ENCODE assay signal across 10 cellular contexts in genomic region chr9:114988962-114989599, GRCh38. TPM values are rescaled to one million over a fixed set of nuclear protein-coding genes. Genes with fewer than 3 reads are reported as not detected.
DNase-seq lines count a peak whose midpoint lies in the region; ATAC-seq and TF ChIP-seq lines count a peak whose summit lies in the region.
"Had no signal": no experiment of that assay in that cellular context is flagged by ENCODE, and none has a peak within 500 bp of the region (broad histone marks: within the 10 kb centered on the region; RNA-seq: fewer than 3 reads in every experiment).

No MANE protein-coding gene starts in this region.

- intact Hi-C loops in sciatic nerve (cut with DNase I) = no loop called here

- no peak overlapping the region for H3K4me3 Mint-ChIP-seq in chondrocyte (ENCODE audit: unreplicated experiment)

- ATAC-seq in GM18502 (IDR thresholded peaks at IDR 0.05; ENCODE audit: poor library complexity, unreplicated experiment) = peak; percentile 68
- peak; percentile 66 for ATAC-seq in HG02610 (IDR thresholded peaks at IDR 0.05; ENCODE audit: unreplicated experiment)
- no peak for ATAC-seq in sciatic nerve

- no peak overlapping the region for H3K27ac Mint-ChIP-seq in chondrocyte (ENCODE audit: unreplicated experiment)

- no peaks in the 10 kb centered on the region for H3K36me3 Mint-ChIP-seq in chondrocyte (ENCODE audit: low read depth)

- H3K9me3 ChIP-seq in MG63 = no peaks in the 10 kb centered on the region

- H3K27me3 Mint-ChIP-seq in chondrocyte (ENCODE audit: low read depth) = peaks cover 66% of the 10 kb centered on the region

- H3K4me1 Mint-ChIP-seq in chondrocyte (ENCODE audit: low read depth) = no peaks in the 10 kb centered on the region

- DNase-seq in RPMI7951 (ENCODE audit: low read depth) (peak; percentile 72), iris pigment epithelial cell (ENCODE audit: low read depth) (peak; percentile 10), sciatic nerve (ENCODE audit: low spot score) (no peak), MG63 (no peak), chondrocyte (ENCODE audit: low spot score) (no peak), iPS-NIHi11 (ENCODE audit: low spot score) (no peak)

- no peak overlapping the region for H3K4me3 ChIP-seq in MG63
- H3K4me3 ChIP-seq: lung had no signal

- no peaks in the 10 kb centered on the region for H3K9me3 Mint-ChIP-seq in chondrocyte (ENCODE audit: low read depth)

- H3K36me3 ChIP-seq in MG63 = no peaks in the 10 kb centered on the region

- TF ChIP-seq CTCF in chondrocyte (IDR thresholded peaks at IDR 0.05) = no peak

- H3K27me3 ChIP-seq in MG63 = no peaks in the 10 kb centered on the region

RNA-seq across cellular contexts. Expression of gene TNFSF8, which starts 58.7 kb away (rescaled TPM):
- total RNA-seq in RPMI7951 (2014; rRNA removed; shearing (Covaris generic)) = not detected in 2 replicates
- total RNA-seq in sciatic nerve (3.1 TPM), chondrocyte (not detected in 3 replicates)
- total RNA-seq in MG63 (2014; rRNA removed; shearing (Covaris generic); ENCODE audit: low replicate concordance) = not detected in 2 replicates
- total RNA-seq: NCI-H460 had no signal

Comparison
In these comparisons a context has a peak if more than half of its experiments do, and no peak if none do; other contexts are left out.
1. DNase-seq: peak in RPMI7951 (single experiment) and iris pigment epithelial cell (single experiment); none in sciatic nerve (single experiment), MG63 (single experiment), chondrocyte (single experiment) and iPS-NIHi11 (single experiment).